ENCODE assay signal across 9 cellular contexts in the genomic region with DNA sequence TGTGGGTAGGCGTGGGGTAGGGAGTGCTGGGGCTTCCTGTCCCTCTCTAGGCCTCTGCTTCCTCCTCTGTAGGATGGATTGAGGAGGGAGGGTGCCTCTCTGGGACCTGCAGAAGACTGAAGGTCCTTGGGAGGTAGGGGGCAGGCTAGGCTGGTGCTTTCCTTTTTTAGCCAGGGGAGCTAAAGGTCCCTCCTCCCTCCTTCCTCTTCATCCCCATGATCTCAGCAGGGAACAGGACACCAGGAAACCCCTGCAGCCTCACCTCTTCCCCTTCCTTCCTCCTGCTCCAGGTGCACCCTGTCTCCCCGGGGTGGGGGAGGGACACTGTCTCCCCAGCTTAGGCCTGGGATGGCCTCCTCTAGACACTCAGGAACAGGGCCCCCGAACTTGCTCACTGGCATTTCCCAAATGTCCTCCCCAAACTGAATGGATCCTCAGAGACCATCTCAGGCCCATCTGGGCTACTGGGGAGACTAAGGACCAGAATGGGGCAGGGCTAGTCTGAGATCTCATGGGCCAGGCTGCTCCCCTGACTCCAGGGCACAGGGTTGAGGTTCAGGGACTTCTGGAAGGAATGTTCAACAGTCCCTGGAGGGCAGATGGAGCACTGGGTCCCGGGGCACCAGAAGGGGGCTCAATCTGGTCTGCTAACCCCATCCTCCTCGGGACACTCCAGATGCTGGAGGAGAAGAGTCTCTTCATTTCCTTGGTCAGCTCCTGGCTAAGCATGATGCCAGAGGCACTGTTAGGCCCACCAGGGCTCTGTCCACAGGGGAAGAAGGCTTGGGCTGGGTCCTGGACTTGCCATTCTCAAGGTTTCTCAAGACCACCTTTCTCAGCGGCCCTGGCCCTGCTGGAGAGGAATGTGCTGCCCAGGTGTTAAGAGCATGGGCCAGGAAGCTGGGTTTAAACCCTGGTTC. TPM values are rescaled to one million over a fixed set of nuclear protein-coding genes. Genes with fewer than 3 reads are reported as not detected.
DNase-seq lines count a peak whose midpoint lies in the region; ATAC-seq and TF ChIP-seq lines count a peak whose summit lies in the region.
"Had no signal": no experiment of that assay in that cellular context is flagged by ENCODE, and none has a peak within 500 bp of the region (broad histone marks: within the 10 kb centered on the region; RNA-seq: fewer than 3 reads in every experiment).

No MANE protein-coding gene starts in this region.

- H3K36me3 Mint-ChIP-seq in CD8-positive, alpha-beta T cell = peaks cover 64% of the 10 kb centered on the region

- TF ChIP-seq CTCF in CD8-positive, alpha-beta T cell (IDR thresholded peaks at IDR 0.05) = no peak
- TF ChIP-seq CTCF in NB4 (IDR thresholded peaks at IDR 0.05; ENCODE audit: low read depth, low read length) (no peak), neutrophil (IDR thresholded peaks at IDR 0.05) (no peak)

- DNase-seq in CD8-positive, alpha-beta T cell = no peak
- DNase-seq in NB4 (ENCODE audit: low read depth) (peak; percentile 48), islet precursor cell (no peak), NCI-H774 (lab: John Stamatoyannopoulos, UW) (no peak), SIG-M5 (lab: John Stamatoyannopoulos, UW) (no peak)
- DNase-seq in stimulated activated CD4-positive, alpha-beta T cell treated with anti-CD3 and anti-CD28 coated beads, Interleukin-1b, Interleukin-23, amount 100 ng/mL, for 48 hours = no peak

- CTCF ChIA-PET in CD8-positive, alpha-beta T cell (lab: Charles Lee) = interaction anchor here (0.6 to 10.3 kb wide), 9 partner anchors 9 to 160 kb away, joined by 3 to 84 read pairs (median 9); a partner anchor contains a TSS

- no peaks in the 10 kb centered on the region for H3K9me3 ChIP-seq in CD8-positive, alpha-beta T cell (ENCODE audit: low read length)
- H3K9me3 ChIP-seq in duodenal mucosa (ENCODE audit: control insufficient read depth in 1 of 2, low read length in 2 of 2) (no peaks in the 10 kb centered on the region), neutrophil (no peaks in the 10 kb centered on the region)

- H3K4me1 ChIP-seq in CD8-positive, alpha-beta T cell (ENCODE audit: insufficient read depth, low read length) = peaks cover 79% of the 10 kb centered on the region
- H3K4me1 ChIP-seq in duodenal mucosa (ENCODE audit: control insufficient read depth in 1 of 2, insufficient read depth in 2 of 2, low read length in 2 of 2) (peaks cover 12 to 34% of the 10 kb centered on the region in 2 donors), neutrophil (ENCODE audit: control insufficient read depth in 1 of 2, insufficient read depth in 1 of 2, low read depth in 1 of 2, low read length in 1 of 2) (peaks cover 70 to 77% of the 10 kb centered on the region in 2 experiments)

- H3K27me3 Mint-ChIP-seq in CD8-positive, alpha-beta T cell (ENCODE audit: low read depth) = no peaks in the 10 kb centered on the region

- peaks cover 29% of the 10 kb centered on the region for H3K36me3 ChIP-seq in CD8-positive, alpha-beta T cell (ENCODE audit: insufficient read depth, low read length)
- H3K36me3 ChIP-seq in duodenal mucosa (ENCODE audit: control insufficient read depth in 1 of 2, insufficient read depth in 2 of 2, low read length in 2 of 2) = peaks cover 0 to 3% of the 10 kb centered on the region in 2 donors
- H3K36me3 ChIP-seq in neutrophil = peaks cover 90% of the 10 kb centered on the region

- ATAC-seq in CD8-positive, alpha-beta T cell = no peak

- H3K27ac ChIP-seq in CD8-positive, alpha-beta T cell (ENCODE audit: low read depth, low read length) = peak overlapping the region; percentile 58
- H3K27ac ChIP-seq in duodenal mucosa (ENCODE audit: low read depth, low read length) (peak overlapping the region; percentile 3), neutrophil (peak overlapping the region; percentile 88)

- no peaks in the 10 kb centered on the region for H3K27me3 ChIP-seq in CD8-positive, alpha-beta T cell (ENCODE audit: insufficient read depth, low read length)
- H3K27me3 ChIP-seq in duodenal mucosa (ENCODE audit: control insufficient read depth in 1 of 2, insufficient read depth in 2 of 2, low read length in 2 of 2) (no peaks in the 10 kb centered on the region), neutrophil (no peaks in the 10 kb centered on the region)

- H3K9me3 Mint-ChIP-seq in CD8-positive, alpha-beta T cell = no peaks in the 10 kb centered on the region

- peaks cover 79% of the 10 kb centered on the region for H3K4me1 Mint-ChIP-seq in CD8-positive, alpha-beta T cell (ENCODE audit: low read depth)

- peak overlapping the region; percentile 18 to 54 for H3K9ac ChIP-seq in duodenal mucosa (ENCODE audit: low read depth in 1 of 2, low read length in 2 of 2)

- peak overlapping the region; percentile 88 for H3K4me3 Mint-ChIP-seq in CD8-positive, alpha-beta T cell

- POLR2A ChIA-PET in CD8-positive, alpha-beta T cell (lab: Charles Lee) = interaction anchor here (0.6 to 3.0 kb wide), 9 partner anchors 11 to 319 kb away, joined by 3 to 46 read pairs (median 4); a partner anchor contains a TSS

- H3K4me3 ChIP-seq in CD8-positive, alpha-beta T cell (ENCODE audit: low read depth, low read length) = peak overlapping the region; percentile 65
- H3K4me3 ChIP-seq in NB4 (ENCODE audit: low read depth, low read length) (peak overlapping the region; percentile 40), duodenal mucosa (ENCODE audit: low read depth in 1 of 2, low read length in 2 of 2) (peak overlapping the region; percentile 66 to 67), neutrophil (ENCODE audit: low read depth in 1 of 2, low read length in 1 of 2) (peak overlapping the region; percentile 79 to 80)

- intact Hi-C loops in CD8-positive, alpha-beta T cell (cut with DNase I, micrococcal nuclease) = loop anchor here in 1 of 2 experiments (2.0 kb wide), 1 partner anchor 525 kb away; no protein-coding TSS in a partner anchor

- TF ChIP-seq POLR2A in NB4 (IDR thresholded peaks at IDR 0.05; ENCODE audit: extremely low read depth, insufficient read length) = no peak

- H3K27ac Mint-ChIP-seq in CD8-positive, alpha-beta T cell = peak overlapping the region; percentile 96

RNA-seq across cellular contexts. Expression of a gene that starts 8.2 kb away (rescaled TPM):
- 1 to 10 TPM; 5.9 to 6.4 TPM for total RNA-seq in CD8-positive, alpha-beta T cell
- total RNA-seq: M059J had no signal

RNA-seq across cellular contexts. Expression of a gene that starts 15.6 kb away (rescaled TPM):
- total RNA-seq in CD8-positive, alpha-beta T cell = 100 to 1,000 TPM; 116 to 120 TPM

RNA-seq across cellular contexts. Expression of a gene that starts 32.4 kb away (rescaled TPM):
- total RNA-seq in CD8-positive, alpha-beta T cell = 10 to 100 TPM; 91.9 to 95.3 TPM

RNA-seq across cellular contexts. Expression of a gene that starts 35.2 kb away (rescaled TPM):
- total RNA-seq in CD8-positive, alpha-beta T cell = 1 to 10 TPM; 4.7 to 5.3 TPM

RNA-seq across cellular contexts. Expression of a gene that starts 54.4 kb away (rescaled TPM):
- total RNA-seq in CD8-positive, alpha-beta T cell = 1 to 10 TPM; 5.2 to 5.5 TPM
- total RNA-seq: M059J had no signal

Comparison
In these comparisons a context has a peak if more than half of its experiments do, and no peak if none do; other contexts are left out.
1. H3K27ac ChIP-seq: peak in every context shown above with its lines; median percentile 88 in neutrophil; 58 in CD8-positive, alpha-beta T cell; 3 in duodenal mucosa.